ENCODE assay signal across 8 cellular contexts in genomic region chr6:53306819-53307347, GRCh38.
DNase-seq lines count a peak whose midpoint lies in the region; ATAC-seq and FAIRE-seq lines count a peak whose summit lies in the region.

No MANE protein-coding gene starts in this region.

- FAIRE-seq in RCC 7860 (lab: Jason Lieb, UNC) = peak; percentile 93

- DNase-seq in RCC 7860 (ENCODE audit: low spot score) (peak; percentile 81), iris pigment epithelial cell (ENCODE audit: low read depth) (peak; percentile 42), AG20443 (ENCODE audit: low spot score) (no peak), NCI-H526 (lab: John Stamatoyannopoulos, UW) (no peak), DMS153 (lab: John Stamatoyannopoulos, UW) (no peak), DMS 273 (lab: John Stamatoyannopoulos, UW; ENCODE audit: unreplicated experiment) (no peak)

- ATAC-seq in GM18873 (IDR thresholded peaks at IDR 0.05; ENCODE audit: low FRiP score, unreplicated experiment) (peak; percentile 73), HG02623 (IDR thresholded peaks at IDR 0.05; ENCODE audit: unreplicated experiment) (peak; percentile 59)

Comparison
In these comparisons a context has a peak if more than half of its experiments do, and no peak if none do; other contexts are left out.
1. DNase-seq: peak in RCC 7860 (single experiment) and iris pigment epithelial cell (single experiment); none in AG20443 (single experiment), NCI-H526 (0 of 2), DMS153 (single experiment) and DMS 273 (single experiment).